Comparison of ENCODE assay signal across 12 cellular contexts in the genomic region with DNA sequence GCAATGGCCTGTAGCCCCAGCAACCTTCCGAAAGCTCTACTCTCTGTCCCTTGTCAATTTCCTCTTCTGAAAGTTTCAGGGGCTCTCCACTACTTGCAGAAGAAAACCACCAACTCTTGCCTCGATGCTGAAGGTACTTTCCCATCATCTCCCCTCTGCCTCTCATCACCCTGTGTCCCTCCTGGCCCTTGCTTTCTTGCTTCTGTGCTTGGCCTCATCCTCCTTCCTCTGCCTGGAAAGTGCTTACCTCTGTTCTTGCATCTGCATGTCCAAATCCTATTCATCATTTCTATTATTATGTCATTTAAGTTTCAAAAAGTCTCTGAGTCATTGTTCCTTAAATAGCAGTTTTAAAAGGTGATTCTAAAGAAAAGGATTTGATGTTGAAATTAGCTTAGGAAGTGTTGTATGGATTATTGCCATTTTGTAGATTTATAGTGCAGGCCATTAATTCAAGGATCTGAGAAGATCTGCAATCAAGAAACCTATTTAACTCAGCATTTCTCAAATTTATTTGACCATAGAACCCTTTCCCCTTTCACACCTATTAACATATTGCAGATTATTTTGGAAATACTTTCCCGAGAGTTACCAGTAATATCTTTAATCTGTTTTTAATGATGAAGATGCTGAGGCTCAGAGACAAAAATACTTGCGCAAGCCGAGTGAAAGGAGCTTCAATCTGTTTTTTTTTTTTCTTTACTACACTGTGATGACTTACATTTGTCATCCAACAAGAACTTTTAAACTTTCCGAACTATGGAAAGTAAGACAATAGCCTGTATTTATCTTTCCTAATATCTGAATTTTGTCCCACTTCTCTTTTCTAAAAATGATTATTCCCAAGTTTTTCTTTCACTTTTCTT. TPM values are rescaled to one million over a fixed set of nuclear protein-coding genes. Genes with fewer than 3 reads are reported as not detected.
A peak's percentile ranks its signal among the peaks of the same experiment; 100 is the strongest.
DNase-seq lines count a peak whose midpoint lies in the region; ATAC-seq and TF ChIP-seq lines count a peak whose summit lies in the region.
"Had no signal": no experiment of that assay in that cellular context is flagged by ENCODE, and none has a peak within 500 bp of the region (broad histone marks: within the 10 kb centered on the region; RNA-seq: fewer than 3 reads in every experiment).

No MANE protein-coding gene starts in this region.

- H3K36me3 ChIP-seq in heart right ventricle, result no peaks in the 10 kb centered on the region
- H3K36me3 ChIP-seq: ovary had no signal

- H3K9me3 ChIP-seq in heart right ventricle, result no peaks in the 10 kb centered on the region
- H3K9me3 ChIP-seq: ovary had no signal

- ATAC-seq in GM18517 (IDR thresholded peaks at IDR 0.05; ENCODE audit: unreplicated experiment), result peak; percentile 94
- ATAC-seq in GM21447 (IDR thresholded peaks at IDR 0.05; ENCODE audit: unreplicated experiment), result peak; percentile 97
- peak; percentile 74 for ATAC-seq in HG03108 (IDR thresholded peaks at IDR 0.05; ENCODE audit: unreplicated experiment)
- no peak for ATAC-seq in heart right ventricle
- ATAC-seq: T-cell had no signal

- peak overlapping the region; percentile 85 for H3K27ac ChIP-seq in epithelial cell of prostate
- no peak overlapping the region for H3K27ac ChIP-seq in coronary artery
- H3K27ac ChIP-seq in heart right ventricle, result no peak overlapping the region
- H3K27ac ChIP-seq: ovary had no signal

- 65 to 69% methylated on average over 6 of the region's 6 CpGs for WGBS in heart right ventricle, 2 donors

- H3K4me3 ChIP-seq in coronary artery (no peak overlapping the region), heart right ventricle (no peak overlapping the region)
- H3K4me3 ChIP-seq: ovary had no signal

- no peak for TF ChIP-seq CTCF in coronary artery (IDR thresholded peaks at IDR 0.05)
- TF ChIP-seq CTCF in heart right ventricle (IDR thresholded peaks at IDR 0.05), result no peak

- peaks cover 0 to 5% (median 0%) of the 10 kb centered on the region in 7 donors for H3K27me3 ChIP-seq in heart right ventricle
- H3K27me3 ChIP-seq: ovary had no signal

- H3K4me1 ChIP-seq in heart right ventricle, result peaks cover 0 to 41% (median 5%) of the 10 kb centered on the region in 9 donors

- intact Hi-C loops in heart right ventricle (cut with DNase I), result loop anchor here in 1 of 10 donors (5.0 kb wide), 1 partner anchor 41 kb away; no protein-coding TSS in a partner anchor

- peak; percentile 39 for DNase-seq in epithelial cell of prostate (ENCODE audit: low read depth, low spot score)
- DNase-seq in kidney tubule cell (ENCODE audit: low spot score), result no peak
- DNase-seq in activated gamma-delta T cell treated with Interleukin-2 at 50 U/mL for 16 hours, result no peak
- no peak for DNase-seq in coronary artery (ENCODE audit: low spot score)
- no peak for DNase-seq in heart right ventricle
- DNase-seq: DMS 273 treated with DMSO at 0.1 percent for 48 hours, NCI-H2081, ovary, T-cell had no signal

RNA-seq across cellular contexts. Expression of a gene that starts 22.3 kb away (rescaled TPM):
- 1 to 10 TPM in 3 of 10 donors, under 1 TPM in 7; 0.28 to 1.2 (median 0.83) TPM for total RNA-seq in heart right ventricle
- polyA plus RNA-seq in heart right ventricle, result under 1 TPM; 0.32 to 0.95 TPM

Comparison
In these comparisons a context has a peak if more than half of its experiments do, and no peak if none do; other contexts are left out.
1. ATAC-seq: peak in GM18517 (single experiment), GM21447 (single experiment) and HG03108 (single experiment); none in heart right ventricle (0 of 8).